In the genomic region with DNA sequence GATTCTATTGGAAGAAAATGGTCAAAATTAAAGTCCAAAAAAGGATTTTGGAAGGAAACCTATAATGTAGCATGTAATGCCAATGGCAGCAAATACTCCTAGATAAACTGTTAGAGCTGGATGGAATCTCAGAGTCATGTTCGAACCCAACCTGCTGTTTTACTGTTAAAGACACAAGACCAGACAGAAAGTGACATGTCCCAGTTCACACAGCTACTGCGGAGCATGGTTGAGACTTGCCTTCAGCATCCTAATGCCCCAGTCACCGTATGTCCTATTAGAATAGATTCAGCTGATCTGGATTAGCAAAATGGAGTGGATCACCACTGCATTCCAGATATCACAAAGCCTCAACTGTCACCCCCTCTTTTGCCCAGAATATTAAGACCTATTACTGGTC, we compare ENCODE assay signal across 14 cellular contexts. TPM values are rescaled to one million over a fixed set of nuclear protein-coding genes. Genes with fewer than 3 reads are reported as not detected.
A peak's percentile ranks its signal among the peaks of the same experiment; 100 is the strongest.
DNase-seq lines count a peak whose midpoint lies in the region; ATAC-seq and TF ChIP-seq lines count a peak whose summit lies in the region.
"Had no signal": no experiment of that assay in that cellular context is flagged by ENCODE, and none has a peak within 500 bp of the region (broad histone marks: within the 10 kb centered on the region; RNA-seq: fewer than 3 reads in every experiment).

No MANE protein-coding gene starts in this region.

- H2AFZ ChIP-seq in ACC112 (ENCODE audit: low read length, unreplicated experiment) (no peak overlapping the region), GM23338 (no peak overlapping the region)

- H3K4me1 ChIP-seq in ACC112 (ENCODE audit: control insufficient read depth, insufficient read depth, low read length, unreplicated experiment) (peaks cover 32% of the 10 kb centered on the region), GM23338 (ENCODE audit: insufficient read depth) (peaks cover 28% of the 10 kb centered on the region), adrenal gland (replicated peaks in 1 of 2) (peaks cover 16 to 21% of the 10 kb centered on the region in 2 donors), mesodermal cell (ENCODE audit: control insufficient read depth, insufficient read depth, low read length, poor library complexity, severe bottlenecking) (peaks cover 15% of the 10 kb centered on the region), prostate gland (replicated peaks) (no peaks in the 10 kb centered on the region)

- peaks cover 3% of the 10 kb centered on the region; the same call in 1 of the 2 replicates for H3K36me3 ChIP-seq in ACC112 (ENCODE audit: insufficient read depth, low read length)
- H3K36me3 ChIP-seq in GM23338 (ENCODE audit: insufficient read depth), result peaks cover 18% of the 10 kb centered on the region
- H3K36me3 ChIP-seq in adrenal gland (replicated peaks in 1 of 2), result peaks cover 0 to 3% of the 10 kb centered on the region in 2 donors
- peaks cover 57% of the 10 kb centered on the region for H3K36me3 ChIP-seq in mesodermal cell (ENCODE audit: control insufficient read depth, insufficient read depth, low read length)
- H3K36me3 ChIP-seq in prostate gland, result no peaks in the 10 kb centered on the region

- H3K4me1 Mint-ChIP-seq in GM23338 (peaks cover 25% of the 10 kb centered on the region), progenitor cell of endocrine pancreas (ENCODE audit: low read depth) (no peaks in the 10 kb centered on the region)

- H3K27ac Mint-ChIP-seq in GM23338 (no peak overlapping the region; the same call in 1 of the 2 replicates), progenitor cell of endocrine pancreas (no peak overlapping the region)

- H3K4me2 ChIP-seq in GM23338, result peak overlapping the region; percentile 66; the same call in 1 of the 2 replicates

- 0 out of 2 replicates have a peak, but pooled peaks cover 3% of the 10 kb centered on the region for H3F3A ChIP-seq in GM23338 (replicated peaks; ENCODE audit: low read depth)

- H3K9me2 ChIP-seq in GM23338 (ENCODE audit: insufficient read depth), result no peaks in the 10 kb centered on the region

- TF ChIP-seq POLR2A in adrenal gland (IDR thresholded peaks at IDR 0.05), result no peak
- no peak for TF ChIP-seq POLR2A in prostate gland (IDR thresholded peaks at IDR 0.05)

- H3K27me3 Mint-ChIP-seq in GM23338 (ENCODE audit: insufficient read depth, low read depth, poor library complexity) (peaks cover 6% of the 10 kb centered on the region), progenitor cell of endocrine pancreas (no peaks in the 10 kb centered on the region)
- H3K27me3 Mint-ChIP-seq: B cell had no signal

- no peak for TF ChIP-seq CTCF in GM23338 (conservative IDR thresholded peaks at IDR 0.05; ENCODE audit: low read depth in 2 of 2)
- TF ChIP-seq CTCF in adrenal gland (IDR thresholded peaks at IDR 0.05), result no peak
- TF ChIP-seq CTCF in prostate gland (IDR thresholded peaks at IDR 0.05), result no peak
- no peak for TF ChIP-seq CTCF in progenitor cell of endocrine pancreas (IDR thresholded peaks at IDR 0.05; ENCODE audit: unreplicated experiment)

- H3K27ac ChIP-seq in ACC112 (ENCODE audit: low read depth, low read length) (peak overlapping the region; percentile 100), GM23338 (ENCODE audit: low read depth) (peak overlapping the region; percentile 84), adrenal gland (peak overlapping the region; percentile 34 to 87 (median 78)), mesodermal cell (ENCODE audit: low read depth, low read length, severe bottlenecking) (peak overlapping the region; percentile 31), prostate gland (no peak overlapping the region)
- H3K27ac ChIP-seq: upper lobe of right lung had no signal

- H3K9me3 Mint-ChIP-seq in GM23338 (no peaks in the 10 kb centered on the region), progenitor cell of endocrine pancreas (ENCODE audit: low read depth) (no peaks in the 10 kb centered on the region)

- no peak for ATAC-seq in GM23338
- ATAC-seq: upper lobe of right lung had no signal

- peaks cover 19% of the 10 kb centered on the region for H3K79me2 ChIP-seq in ACC112 (ENCODE audit: control insufficient read depth, insufficient read depth, low read length, unreplicated experiment)
- H3K79me2 ChIP-seq in GM23338 (replicated peaks; ENCODE audit: insufficient read depth), result peaks cover 67% of the 10 kb centered on the region

- 94 to 100% (median 96%) methylated on average over 3 of the region's 3 CpGs for WGBS in adrenal gland, 4 donors
- WGBS in mesodermal cell (ENCODE audit: insufficient coverage in 2 of 2), 2 experiments, result 93 to 100% methylated on average over 2 to 3 of the region's 3 CpGs
- WGBS in prostate gland, result 61% methylated on average over 3 of the region's 3 CpGs

- no peak overlapping the region for H3K4me3 Mint-ChIP-seq in GM23338
- H3K4me3 Mint-ChIP-seq in progenitor cell of endocrine pancreas (ENCODE audit: low read depth), result no peak overlapping the region
- H3K4me3 Mint-ChIP-seq: B cell had no signal

- H4K20me1 ChIP-seq in GM23338 (replicated peaks; ENCODE audit: insufficient read depth), result peaks cover 19% of the 10 kb centered on the region

- H3K9me3 ChIP-seq in adrenal gland (replicated peaks in 1 of 3) (no peaks in the 10 kb centered on the region), mesodermal cell (ENCODE audit: control insufficient read depth, low read length) (no peaks in the 10 kb centered on the region), prostate gland (no peaks in the 10 kb centered on the region)
- H3K9me3 ChIP-seq: upper lobe of right lung had no signal

- intact Hi-C loops in adrenal gland (cut with DNase I), result no loop called here
- intact Hi-C loops in prostate gland (cut with DNase I), result no loop called here
- intact Hi-C loops in head of caudate nucleus (cut with DNase I), result no loop called here

- peaks cover 52% of the 10 kb centered on the region; the same call in 2 of the 3 replicates for H3K36me3 Mint-ChIP-seq in GM23338 (ENCODE audit: low read depth)
- H3K36me3 Mint-ChIP-seq in progenitor cell of endocrine pancreas (ENCODE audit: insufficient read depth), result peaks cover 13% of the 10 kb centered on the region

- no peaks in the 10 kb centered on the region for H3K27me3 ChIP-seq in ACC112 (ENCODE audit: insufficient read depth, low read length)
- no peaks in the 10 kb centered on the region for H3K27me3 ChIP-seq in GM23338 (ENCODE audit: insufficient read depth)
- no peaks in the 10 kb centered on the region for H3K27me3 ChIP-seq in adrenal gland
- H3K27me3 ChIP-seq in prostate gland (replicated peaks; ENCODE audit: insufficient read depth), result no peaks in the 10 kb centered on the region
- H3K27me3 ChIP-seq: upper lobe of right lung had no signal

- no peak overlapping the region for H3K4me3 ChIP-seq in ACC112 (ENCODE audit: low read depth, low read length)
- H3K4me3 ChIP-seq in GM23338, result no peak overlapping the region
- no peak overlapping the region for H3K4me3 ChIP-seq in adrenal gland
- no peak overlapping the region for H3K4me3 ChIP-seq in mesodermal cell (ENCODE audit: extremely low read depth, insufficient read depth, low read length, poor library complexity, severe bottlenecking)
- H3K4me3 ChIP-seq in prostate gland, result no peak overlapping the region
- H3K4me3 ChIP-seq: upper lobe of right lung had no signal

- DNase-seq in GM23338 (ENCODE audit: low spot score), result no peak
- no peak for DNase-seq in adrenal gland
- DNase-seq in prostate gland (ENCODE audit: low spot score), result no peak
- DNase-seq in cerebellar cortex (ENCODE audit: low spot score), result no peak
- no peak for DNase-seq in head of caudate nucleus
- DNase-seq in progenitor cell of endocrine pancreas (ENCODE audit: low spot score, unreplicated experiment), result no peak
- DNase-seq: anterior cingulate cortex, MM.1S, NCI-H2107, SIG-M5, upper lobe of right lung had no signal

RNA-seq across cellular contexts. Expression of a gene that starts 14.9 kb away (rescaled TPM):
- 51.6 and 54.5 TPM in 2 replicates for total RNA-seq in GM23338 (2014; rRNA removed; shearing (Covaris generic))
- 40.7 and 43.1 TPM in 2 replicates for polyA plus RNA-seq in GM23338 (2016; fragmentation: Nextera tagmentation; extraction: Ambion mirVana)
- total RNA-seq in adrenal gland, result 10 to 100 TPM; 42.1 to 99.5 (median 56.6) TPM
- polyA plus RNA-seq in adrenal gland, result 10 to 100 TPM; 25.1 to 87.0 (median 68.7) TPM
- polyA plus RNA-seq in mesodermal cell (2013, experiment 1 of 2), result 29.5 TPM
- polyA plus RNA-seq in mesodermal cell (2013, experiment 2 of 2), result 25.3 TPM
- total RNA-seq in prostate gland, result 10 to 100 TPM; 35.1 to 91.2 TPM
- total RNA-seq in progenitor cell of endocrine pancreas, result 46.6 and 49.6 TPM in 2 replicates

Comparison
In these comparisons a context has a peak if more than half of its experiments do, and no peak if none do; other contexts are left out.
1. H3K27ac ChIP-seq: peak in ACC112 (single experiment), GM23338 (single experiment), adrenal gland (5 of 5) and mesodermal cell (single experiment); none in prostate gland (0 of 2).